Comparison of ENCODE assay signal across 8 cellular contexts in genomic region chr1:112395261-112395831, GRCh38. TPM values are rescaled to one million over a fixed set of nuclear protein-coding genes. Genes with fewer than 3 reads are reported as not detected.
DNase-seq lines count a peak whose midpoint lies in the region; ATAC-seq and TF ChIP-seq lines count a peak whose summit lies in the region.

No MANE protein-coding gene starts in this region.

- BruUV-seq in MCF 10A (replicated peaks; lab: Mats Ljungman, UMichigan), result TSS peak; percentile 84

- H3K23ac ChIP-seq in mesendoderm (ENCODE audit: low read length), result no peak overlapping the region

- no peak overlapping the region for H2BK120ac ChIP-seq in mesendoderm (ENCODE audit: low read depth, low read length)

- CTCF ChIA-PET in MCF 10A (lab: Yijun Ruan, JAX), result interaction anchor here (0.7 to 2.8 kb wide), 9 partner anchors 51 to 367 kb away, joined by 3 to 26 read pairs (median 5); partner anchors contain the start of gene ST7L

- no peaks in the 10 kb centered on the region for H3K9me3 Mint-ChIP-seq in MCF 10A (ENCODE audit: unreplicated experiment)

- H3K4me1 ChIP-seq in right atrium auricular region (peaks cover 0 to 41% of the 10 kb centered on the region in 2 donors), mesendoderm (ENCODE audit: control insufficient read depth, low read depth, low read length) (peaks cover 2% of the 10 kb centered on the region)

- peak overlapping the region; percentile 81 for H3K18ac ChIP-seq in mesendoderm (ENCODE audit: low read length)

- ATAC-seq in left cardiac atrium (no peak), HG03025 (IDR thresholded peaks at IDR 0.05; ENCODE audit: low FRiP score, unreplicated experiment) (no peak)

- H3K9ac ChIP-seq in mesendoderm (ENCODE audit: low read length), result peak overlapping the region; percentile 83

- peak overlapping the region; percentile 92 for H3K4me2 ChIP-seq in mesendoderm (ENCODE audit: low read length)

- intact Hi-C loops in left cardiac atrium (cut with DNase I) (loop anchor here in 1 of 2 donors (5.0 kb wide), 1 partner anchor 222 kb away; the partner anchor contains the start of genes CAPZA1 and ST7L), MCF 10A (cut with micrococcal nuclease) (no loop called here)

- POLR2A ChIA-PET in MCF 10A (lab: Yijun Ruan, JAX), result interaction anchor here (0.6 to 5.2 kb wide), 22 partner anchors 12 to 1987 kb away, joined by 3 to 65 read pairs (median 7); partner anchors contain the start of genes CAPZA1, MOV10, PPM1J and RHOC

- DNase-seq in right atrium auricular region (ENCODE audit: low spot score) (no peak), left cardiac atrium (no peak), MCF 10A (ENCODE audit: unreplicated experiment) (no peak), mesendoderm (peak; percentile 83), globus pallidus (ENCODE audit: low spot score) (no peak), NCI-H345 (lab: John Stamatoyannopoulos, UW) (no peak), medulla oblongata (ENCODE audit: extremely low spot score) (no peak)

- H4K5ac ChIP-seq in mesendoderm (ENCODE audit: low read length), result peak overlapping the region; percentile 86

- H2BK15ac ChIP-seq in mesendoderm (replicated peaks; ENCODE audit: low read depth), result no peak overlapping the region

- H3K9me3 ChIP-seq in right atrium auricular region, result no peaks in the 10 kb centered on the region

- H3K79me2 ChIP-seq in mesendoderm (ENCODE audit: control insufficient read depth, insufficient read depth, low read length), result peaks cover 30% of the 10 kb centered on the region

- no peak for TF ChIP-seq CTCF in right atrium auricular region (IDR thresholded peaks at IDR 0.05)
- TF ChIP-seq CTCF in MCF 10A (IDR thresholded peaks at IDR 0.05; ENCODE audit: unreplicated experiment), result no peak

- peak overlapping the region; percentile 79 for H2BK5ac ChIP-seq in mesendoderm (ENCODE audit: low read length)

- H3K36me3 Mint-ChIP-seq in MCF 10A (ENCODE audit: insufficient read depth, unreplicated experiment), result peaks cover 5% of the 10 kb centered on the region

- no peak overlapping the region for H4K8ac ChIP-seq in mesendoderm (ENCODE audit: low read depth, low read length)

- H3K27ac ChIP-seq in right atrium auricular region (peak overlapping the region; percentile 87 to 96), mesendoderm (ENCODE audit: low read depth, low read length) (peak overlapping the region; percentile 27)

- peak overlapping the region; percentile 92 for H3K56ac ChIP-seq in mesendoderm (ENCODE audit: low read length)

- no peaks in the 10 kb centered on the region for H3K27me3 Mint-ChIP-seq in MCF 10A (ENCODE audit: insufficient read depth, unreplicated experiment)

- H2AK5ac ChIP-seq in mesendoderm (ENCODE audit: low read length), result peak overlapping the region; percentile 2

- H3K4me3 Mint-ChIP-seq in MCF 10A (ENCODE audit: unreplicated experiment), result peak overlapping the region; percentile 98

- no CpG with 5 or more reads among the region's 6 CpGs for WGBS in mesendoderm (ENCODE audit: extremely low coverage, insufficient coverage, low lambda C conversion rate)

- H3K27ac Mint-ChIP-seq in MCF 10A (ENCODE audit: low read depth, unreplicated experiment), result peak overlapping the region; percentile 98

- H3K27me3 ChIP-seq in right atrium auricular region (no peaks in the 10 kb centered on the region), mesendoderm (ENCODE audit: insufficient read depth, low read length, poor library complexity) (no peaks in the 10 kb centered on the region)

- H3K36me3 ChIP-seq in right atrium auricular region (no peaks in the 10 kb centered on the region), mesendoderm (ENCODE audit: control insufficient read depth, insufficient read depth, low read length) (no peaks in the 10 kb centered on the region)

- H3K79me1 ChIP-seq in mesendoderm (ENCODE audit: low read length), result peaks cover 9% of the 10 kb centered on the region

- peak overlapping the region; percentile 88 to 89 for H3K4me3 ChIP-seq in right atrium auricular region
- H3K4me3 ChIP-seq in mesendoderm (ENCODE audit: low read length), result peak overlapping the region; percentile 61

- peaks cover 55% of the 10 kb centered on the region for H3K4me1 Mint-ChIP-seq in MCF 10A (ENCODE audit: insufficient read depth, unreplicated experiment)

- peak overlapping the region; percentile 85 for H3K4ac ChIP-seq in mesendoderm (ENCODE audit: low read depth, low read length)

RNA-seq across cellular contexts. Expression of gene CTTNBP2NL, which starts 0.7 kb away (rescaled TPM):
- total RNA-seq in right atrium auricular region (10 to 100 TPM; 10.2 to 13.4 TPM), left cardiac atrium (10 to 100 TPM; 17.1 to 24.3 TPM), MCF 10A (2022) (41.3 and 48.8 TPM in 2 replicates)
- polyA plus RNA-seq in mesendoderm (2013, experiment 1 of 2), result 12.2 TPM
- polyA plus RNA-seq in mesendoderm (2013, experiment 2 of 2), result 13.3 TPM
